Comparison of ENCODE assay signal across 27 cellular contexts in the genomic region with DNA sequence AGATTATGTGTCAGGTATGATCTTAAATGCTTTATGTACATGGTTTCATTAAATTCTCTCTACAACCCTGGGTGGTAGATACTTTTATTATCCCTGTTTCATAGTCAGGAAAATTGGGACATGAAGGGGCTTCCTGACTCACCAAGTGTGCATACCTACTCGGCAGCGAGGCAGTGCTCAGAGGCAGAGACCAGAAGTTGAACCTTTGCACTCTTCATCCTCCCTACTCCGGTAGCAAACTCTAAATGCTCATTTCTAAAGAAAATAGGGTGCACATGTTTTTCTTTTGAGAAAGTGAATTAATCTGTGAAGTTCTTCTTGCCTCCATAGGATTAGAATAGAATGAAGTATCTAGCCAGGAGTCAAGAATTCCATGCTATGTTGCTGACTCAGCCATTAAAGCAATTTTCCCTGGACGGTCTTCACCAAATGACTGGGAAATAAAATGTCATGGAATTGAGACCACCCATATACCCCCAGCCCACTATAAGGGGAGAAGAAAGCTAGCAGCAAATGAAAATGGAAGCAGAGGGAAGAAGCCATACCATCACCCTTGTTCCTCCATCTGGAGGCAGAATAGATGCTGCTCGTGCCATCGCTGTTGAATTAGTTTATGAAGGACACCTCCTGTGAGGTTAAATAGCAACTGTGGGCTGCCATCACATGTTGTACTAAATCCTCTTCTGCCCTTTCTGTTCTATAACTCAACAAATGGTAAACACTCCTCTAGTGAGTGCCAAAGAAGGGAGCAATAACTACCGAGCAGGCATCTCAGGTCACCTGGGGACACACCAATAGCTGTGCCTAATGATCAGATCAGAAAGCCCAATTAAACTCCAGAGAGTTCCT.
"Had no signal": no experiment of that assay in that cellular context is flagged by ENCODE, and none has a peak within 500 bp of the region (broad histone marks: within the 10 kb centered on the region; RNA-seq: fewer than 3 reads in every experiment).

No MANE protein-coding gene starts in this region.

- H3K4me3 ChIP-seq: heart right ventricle, left lung, sigmoid colon, smooth muscle cell, suprapubic skin, tibial artery, upper lobe of right lung had no signal

- DNase-seq: activated CD4-positive, alpha-beta memory T cell treated with anti-CD3 and anti-CD28 coated beads, Interleukin-2, amount 10 ng/mL, durations not matched to agents 7 days and 5 days; activated CD4-positive, alpha-beta T cell treated with anti-CD3 and anti-CD28 coated beads for 1 hour; activated CD4-positive, alpha-beta T cell treated with anti-CD3 and anti-CD28 coated beads, Interleukin-2, amount 10 ng/mL, durations not matched to agents 7 days and 5 days; activated CD8-positive, alpha-beta memory T cell treated with anti-CD3 and anti-CD28 coated beads, Interleukin-2, amount 50 U/mL, for 48 hours; activated gamma-delta T cell treated with Interleukin-2 at 50 U/mL for 16 hours; activated naive CD4-positive, alpha-beta T cell treated with anti-CD3 and anti-CD28 coated beads, Interleukin-2, amount 50 U/mL, for 16 hours; activated T-cell treated with anti-CD3 and anti-CD28 coated beads, Interleukin-2, amount 50 U/mL, for 24 hours; esophagus squamous epithelium; foreskin melanocyte; heart right ventricle; kidney glomerular epithelial cell; left lung; retina; sigmoid colon; stimulated activated CD4-positive, alpha-beta T cell treated with anti-CD3 and anti-CD28 coated beads, Interleukin-1b, Interleukin-23, amount 100 ng/mL, for 48 hours; stimulated activated CD4-positive, alpha-beta T cell treated with anti-CD3 and anti-CD28 coated beads, Interleukin-4, amount 100 ng/mL, for 4 hours; stimulated activated CD8-positive, alpha-beta memory T cell treated with anti-CD3 and anti-CD28 coated beads, Interleukin-4, amount 100 ng/mL, for 48 hours; stimulated activated naive B cell treated with anti-CD40 and anti-IgM and Interleukin-4, amounts not matched to agents 10 μg/mL and 1 μg/mL and 100 μg/mL, for 72 hours; T-helper 17 cell; T1000; tibial artery; upper lobe of right lung had no signal

- H3K4me1 ChIP-seq: left lung had no signal

- H3K27me3 ChIP-seq: esophagus squamous epithelium, heart right ventricle, left lung, sigmoid colon, suprapubic skin, tibial artery, upper lobe of right lung had no signal

- H3K27ac ChIP-seq: epithelial cell of prostate, esophagus squamous epithelium, heart right ventricle, left lung, sigmoid colon, suprapubic skin, tibial artery, upper lobe of right lung had no signal

- ATAC-seq: left lung; stimulated activated naive B cell treated with anti-CD40 and anti-IgM and Interleukin-4, amounts not matched to agents 10 μg/mL and 1 μg/mL and 100 μg/mL, for 72 hours; T-helper 17 cell; upper lobe of right lung; WTC11 had no signal

- H3K36me3 ChIP-seq: esophagus squamous epithelium, heart right ventricle, left lung, sigmoid colon, suprapubic skin, tibial artery, upper lobe of right lung had no signal

- FAIRE-seq: endometrium had no signal

- H3K9me3 ChIP-seq: esophagus squamous epithelium, heart right ventricle, left lung, sigmoid colon, suprapubic skin, tibial artery, upper lobe of right lung had no signal

- H3K4me2 ChIP-seq: smooth muscle cell had no signal
